Comparison of ENCODE assay signal across 1 cellular context in genomic region chr19:19151418-19151817, GRCh38.
TF ChIP-seq lines count a peak whose summit lies in the region.

No MANE protein-coding gene starts in this region.

TF ChIP-seq in GM12878, 131 proteins besides CTCF, POLR2A, EP300 and RAD21 (continued from another document):
- TF ChIP-seq REST (IDR thresholded peaks at IDR 0.05; ENCODE audit: low read depth, low read length) (no peak), NFYA (IDR thresholded peaks at IDR 0.05; ENCODE audit: borderline replicate concordance, low read depth, low read length) (no peak), TCF7 (IDR thresholded peaks at IDR 0.05; ENCODE audit: borderline replicate concordance) (no peak), USF1 (IDR thresholded peaks at IDR 0.05; ENCODE audit: borderline replicate concordance, extremely low read length, insufficient read depth, low read depth, low read length) (no peak), RELB (IDR thresholded peaks at IDR 0.05; ENCODE audit: low read depth) (peak; percentile 42; the same call in 1 of the 2 replicates), ZNF274 (IDR thresholded peaks at IDR 0.05; ENCODE audit: insufficient read depth, insufficient read length) (no peak), ZNF217 (IDR thresholded peaks at IDR 0.05) (no peak), BCL11A (IDR thresholded peaks at IDR 0.05; ENCODE audit: low read depth, low read length) (0 out of 2 replicates have a peak, but pooled peaks have one; percentile 19), BRCA1 (IDR thresholded peaks at IDR 0.05; ENCODE audit: low read depth, low read length) (no peak)
